30 cellular contexts compared by ENCODE assay signal in the genomic region with DNA sequence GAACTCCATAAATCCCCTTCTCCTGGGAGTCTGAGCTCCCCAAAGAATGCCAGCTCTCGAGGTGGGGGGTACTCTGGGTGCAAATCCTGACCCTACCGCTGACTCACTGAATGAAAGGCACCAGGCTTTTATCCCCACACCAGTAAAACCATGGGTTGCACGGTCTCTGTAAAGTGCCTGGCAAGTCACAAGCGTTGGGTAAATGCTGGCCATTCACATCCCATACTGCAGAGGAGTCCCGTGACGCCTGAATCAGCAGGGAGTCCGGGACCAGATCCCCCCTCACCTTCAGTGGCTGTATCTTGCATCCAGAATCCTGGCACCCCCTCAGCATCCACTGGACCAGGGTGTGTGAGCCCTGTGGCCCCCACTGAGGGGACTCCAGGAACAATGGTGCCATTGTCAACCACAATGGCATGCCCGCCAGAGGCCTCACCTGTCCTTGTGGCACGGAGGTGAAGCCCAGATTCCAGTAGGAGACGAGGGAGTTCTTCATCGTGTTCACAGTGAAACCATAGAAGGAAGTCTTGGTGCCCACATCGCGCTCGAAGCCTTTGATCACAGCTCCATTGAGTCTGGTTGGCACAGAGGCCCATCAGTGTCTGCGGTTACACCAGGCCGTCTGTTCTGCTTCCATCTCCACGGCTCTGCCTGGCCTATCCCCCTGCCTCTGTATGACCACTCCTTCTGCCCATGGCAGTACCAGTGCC. TPM values are rescaled to one million over a fixed set of nuclear protein-coding genes. Genes with fewer than 3 reads are reported as not detected.
DNase-seq lines count a peak whose midpoint lies in the region; ATAC-seq and TF ChIP-seq lines count a peak whose summit lies in the region.
"Had no signal": no experiment of that assay in that cellular context is flagged by ENCODE, and none has a peak within 500 bp of the region (broad histone marks: within the 10 kb centered on the region; RNA-seq: fewer than 3 reads in every experiment).

No MANE protein-coding gene starts in this region.

- peak overlapping the region; percentile 31 for H2BK15ac ChIP-seq in neuronal stem cell (ENCODE audit: low read length)

- H3K4me2 ChIP-seq in neuronal stem cell (ENCODE audit: insufficient read depth, low read length, poor library complexity, severe bottlenecking), result no peak overlapping the region
- H3K4me2 ChIP-seq: A549 had no signal

- no peak overlapping the region for H2BK120ac ChIP-seq in neuronal stem cell (ENCODE audit: low read depth, low read length)

- in situ Hi-C loops in GM13976 (cut with MboI; ENCODE audit: low sequenced_read_pairs, unreplicated experiment), result no loop called here

- no peak overlapping the region for H2AFZ ChIP-seq in neuronal stem cell (ENCODE audit: low read length)

- H3K23ac ChIP-seq in neuronal stem cell (ENCODE audit: low read depth, low read length, poor library complexity), result peak overlapping the region; percentile 69

- ATAC-seq in HG03139 (IDR thresholded peaks at IDR 0.05; ENCODE audit: unreplicated experiment), result no peak
- ATAC-seq: A549; CD8-positive, alpha-beta T cell; GM12878; HCT116 had no signal

- H3K4ac ChIP-seq in neuronal stem cell (ENCODE audit: low read length), result no peak overlapping the region

- H3K14ac ChIP-seq in neuronal stem cell (ENCODE audit: low read length), result no peak overlapping the region

- H3K4me1 ChIP-seq in left ventricle myocardium inferior, result peaks cover 15% of the 10 kb centered on the region
- H3K4me1 ChIP-seq in neuronal stem cell (ENCODE audit: control insufficient read depth in 2 of 2, insufficient read depth in 1 of 2, low read depth in 1 of 2, low read length in 2 of 2), result peaks cover 8 to 11% of the 10 kb centered on the region in 2 donors

- H2BK12ac ChIP-seq in neuronal stem cell (ENCODE audit: low read length), result no peak overlapping the region

- H2AK5ac ChIP-seq in neuronal stem cell (ENCODE audit: low read depth, low read length), result peak overlapping the region; percentile 82

- no peak overlapping the region for H2BK5ac ChIP-seq in neuronal stem cell (ENCODE audit: low read length)

- H3K9me3 ChIP-seq in left ventricle myocardium inferior (replicated peaks), result no peaks in the 10 kb centered on the region
- H3K9me3 ChIP-seq in neuronal stem cell (replicated peaks in 1 of 2; ENCODE audit: control insufficient read depth in 2 of 2, insufficient read depth in 1 of 2, low read depth in 1 of 2, low read length in 2 of 2), result peaks cover 0 to 2% of the 10 kb centered on the region in 2 donors
- H3K9me3 ChIP-seq: A549, MG63 had no signal

- H3K4me3 ChIP-seq in left ventricle myocardium inferior, result no peak overlapping the region
- no peak overlapping the region for H3K4me3 ChIP-seq in Jurkat, Clone E6-1 (ENCODE audit: low read length)
- H3K4me3 ChIP-seq in neuronal stem cell (ENCODE audit: low read length in 2 of 2), result no peak overlapping the region
- H3K4me3 ChIP-seq: A549, GM12878, MG63 had no signal

- peak overlapping the region; percentile 44 for H3K18ac ChIP-seq in neuronal stem cell (ENCODE audit: low read length)

- H3K27ac ChIP-seq in left ventricle myocardium inferior (replicated peaks) (no peak overlapping the region), neuronal stem cell (replicated peaks; ENCODE audit: low read length) (no peak overlapping the region)
- H3K27ac ChIP-seq: A549, C4-2B had no signal

- no peak overlapping the region for H4K91ac ChIP-seq in neuronal stem cell (ENCODE audit: low read depth, low read length, poor library complexity)

- no CpG with 5 or more reads among the region's 17 CpGs for WGBS in neuronal stem cell (ENCODE audit: extremely low coverage in 2 of 2, insufficient read length in 2 of 2, insufficient replicate concordance in 1 of 2), 2 donors

- no peak overlapping the region for H4K8ac ChIP-seq in neuronal stem cell (ENCODE audit: low read depth, low read length)

- intact Hi-C loops in cardiac septum (cut with DNase I), result no loop called here
- intact Hi-C loops in left ventricle myocardium inferior (cut with micrococcal nuclease), result no loop called here

- H3K36me3 ChIP-seq in left ventricle myocardium inferior, result no peaks in the 10 kb centered on the region
- H3K36me3 ChIP-seq in neuronal stem cell (replicated peaks in 1 of 2; ENCODE audit: control insufficient read depth in 2 of 2, insufficient read depth in 2 of 2, low read length in 2 of 2), result peaks cover 0 to 2% of the 10 kb centered on the region in 2 donors

- peak; percentile 67 for DNase-seq in cardiac septum (ENCODE audit: low spot score)
- no peak for DNase-seq in left ventricle myocardium inferior
- DNase-seq in Jurkat, Clone E6-1 (ENCODE audit: low read depth, low spot score), result peak; percentile 32
- DNase-seq in neuronal stem cell (ENCODE audit: low spot score), result no peak
- no peak for DNase-seq in GM13976 (ENCODE audit: low spot score)
- DNase-seq in HCEC 1CT, result no peak
- DNase-seq: AML-193; CD8-positive, alpha-beta T cell; DMS 273 treated with DMSO at 0.1 percent for 48 hours; DMS79; EL; GDM1; KBM-7; MG63; NCI-H1417; NCI-H1694; NCI-H2081; NCI-H226; NCI-H510A; NCI-H69; RPMI8226; SHP77; SW 1271 had no signal

- H3K79me1 ChIP-seq in neuronal stem cell (ENCODE audit: low read depth, low read length), result no peaks in the 10 kb centered on the region

- TF ChIP-seq CTCF in left ventricle myocardium inferior (IDR thresholded peaks at IDR 0.05; ENCODE audit: borderline replicate concordance) (no peak), GM13976 (IDR thresholded peaks at IDR 0.05; ENCODE audit: borderline replicate concordance, control extremely low read depth, extremely low read depth, insufficient read depth, missing control alignments) (no peak)

- H3K9ac ChIP-seq in neuronal stem cell (ENCODE audit: low read depth, low read length, poor library complexity), result no peak overlapping the region

- H3K27me3 ChIP-seq in left ventricle myocardium inferior (ENCODE audit: low read depth) (no peaks in the 10 kb centered on the region), neuronal stem cell (ENCODE audit: control insufficient read depth in 3 of 3, insufficient read depth in 3 of 3, low read depth in 1 of 3, low read length in 3 of 3) (peaks cover 0 to 10% (median 3%) of the 10 kb centered on the region in 3 experiments)
- H3K27me3 ChIP-seq: MG63 had no signal

RNA-seq across cellular contexts. Expression of a gene that starts 13.3 kb away (rescaled TPM):
- 6.2 TPM for total RNA-seq in cardiac septum
- 4.3 TPM for total RNA-seq in left ventricle myocardium inferior
- polyA plus RNA-seq in Jurkat, Clone E6-1 (2012; ENCODE audit: insufficient read depth, insufficient read length), result not detected
- 0.35 TPM for polyA plus RNA-seq in neuronal stem cell (2013, experiment 1 of 2)
- 0.50 TPM for polyA plus RNA-seq in neuronal stem cell (2013, experiment 2 of 2)
- total RNA-seq: H1 had no signal

RNA-seq across cellular contexts. Expression of a gene that starts 32.5 kb away (rescaled TPM):
- total RNA-seq in cardiac septum (2.7 TPM), left ventricle myocardium inferior (3.9 TPM)
- 1.8 TPM for polyA plus RNA-seq in Jurkat, Clone E6-1 (2012; ENCODE audit: insufficient read depth, insufficient read length)
- polyA plus RNA-seq in neuronal stem cell (2013, experiment 1 of 2), result 1.4 TPM
- 1.2 TPM for polyA plus RNA-seq in neuronal stem cell (2013, experiment 2 of 2)
- total RNA-seq: CD8-positive, alpha-beta T cell; HT-29 had no signal
- polyA plus RNA-seq: A549 had no signal

RNA-seq across cellular contexts. Expression of a gene that starts 34.8 kb away (rescaled TPM):
- total RNA-seq in cardiac septum (17.6 TPM), left ventricle myocardium inferior (24.1 TPM)
- polyA plus RNA-seq in Jurkat, Clone E6-1 (2012; ENCODE audit: insufficient read depth, insufficient read length), result not detected
- polyA plus RNA-seq in neuronal stem cell (2013, experiment 1 of 2), result 0.98 TPM
- polyA plus RNA-seq in neuronal stem cell (2013, experiment 2 of 2), result 0.96 TPM
- total RNA-seq: HT-29 had no signal
- polyA plus RNA-seq: GM12878 had no signal

Comparison
In these comparisons a context has a peak if more than half of its experiments do, and no peak if none do; other contexts are left out.
1. DNase-seq: peak in cardiac septum (single experiment) and Jurkat, Clone E6-1 (single experiment); none in left ventricle myocardium inferior (single experiment), neuronal stem cell (single experiment), GM13976 (single experiment) and HCEC 1CT (single experiment).